In genomic region chr15:28145455-28145854, GRCh38 we compare ENCODE assay signal across 6 cellular contexts. TPM values are rescaled to one million over a fixed set of nuclear protein-coding genes. Genes with fewer than 3 reads are reported as not detected.
"Had no signal": no experiment of that assay in that cellular context is flagged by ENCODE, and none has a peak within 500 bp of the region (broad histone marks: within the 10 kb centered on the region; RNA-seq: fewer than 3 reads in every experiment).

No MANE protein-coding gene starts in this region.

RNA-seq across cellular contexts. Expression of gene OCA2, which starts 46.3 kb away (rescaled TPM):
- total RNA-seq: OCI-LY7, PC-3, PC-9, Right ventricle myocardium inferior, RPMI7951, SJCRH30 had no signal
